ENCODE assay signal across 6 cellular contexts in the genomic region with DNA sequence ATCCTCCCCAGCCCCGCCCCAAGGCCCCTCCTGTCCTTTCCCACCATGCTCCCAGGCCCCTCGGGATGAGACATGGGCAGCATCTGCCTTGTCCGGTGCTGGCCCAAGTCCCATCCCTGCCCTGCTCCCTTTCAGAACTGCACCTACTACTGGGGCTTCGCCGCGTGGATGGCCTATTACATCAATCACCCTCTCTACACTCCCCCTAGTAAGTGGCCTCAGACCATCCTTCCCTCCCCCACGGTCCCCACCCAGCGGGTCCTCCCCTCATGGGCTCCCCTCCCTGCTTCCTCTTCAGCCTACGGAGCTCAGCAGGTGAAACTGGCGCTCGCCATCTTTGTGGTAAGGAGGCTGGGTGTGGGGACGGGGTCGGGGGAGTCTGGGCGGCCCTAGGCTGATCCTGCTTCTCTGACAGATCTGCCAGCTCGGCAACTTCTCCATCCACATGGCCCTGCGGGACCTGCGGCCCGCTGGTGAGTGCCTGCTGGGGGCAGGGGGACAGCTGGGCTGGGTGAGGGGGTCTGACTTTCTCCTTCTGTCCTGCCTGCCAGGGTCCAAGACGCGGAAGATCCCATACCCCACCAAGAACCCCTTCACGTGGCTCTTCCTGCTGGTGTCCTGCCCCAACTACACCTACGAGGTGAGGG. TPM values are rescaled to one million over a fixed set of nuclear protein-coding genes. Genes with fewer than 3 reads are reported as not detected.
"Had no signal": no experiment of that assay in that cellular context is flagged by ENCODE, and none has a peak within 500 bp of the region (broad histone marks: within the 10 kb centered on the region; RNA-seq: fewer than 3 reads in every experiment).

No MANE protein-coding gene starts in this region.

RNA-seq across cellular contexts. Expression of a gene that starts 18.1 kb away (rescaled TPM):
- total RNA-seq: esophagus muscularis mucosa, progenitor cell of endocrine pancreas, right atrium auricular region, temporal lobe, vagina had no signal
- polyA plus RNA-seq: aorta had no signal
